ENCODE assay signal across 25 cellular contexts in genomic region chr18:79320216-79320615, GRCh38.
"Had no signal": no experiment of that assay in that cellular context is flagged by ENCODE, and none has a peak within 500 bp of the region (broad histone marks: within the 10 kb centered on the region; RNA-seq: fewer than 3 reads in every experiment).

No MANE protein-coding gene starts in this region.

- H2AFZ ChIP-seq: parathyroid adenoma had no signal

- H3K9me3 ChIP-seq: right atrium auricular region, right lobe of liver, suprapubic skin, thoracic aorta, uterus had no signal

- H3K4me3 Mint-ChIP-seq: mesothelial cell of epicardium; naive B cell; nephron progenitor cell; stimulated activated naive CD8-positive, alpha-beta T cell treated with anti-CD3 and anti-CD28 coated beads, Interleukin-15, Interleukin-2, amounts not matched to agents 100 ng/mL and 50 ng/mL, for 24 hours; type B pancreatic cell had no signal

- H3K36me3 Mint-ChIP-seq: natural killer cell had no signal

- H3K4me3 ChIP-seq: left ventricle myocardium inferior, lung, right atrium auricular region, right lobe of liver, skin epidermis, suprapubic skin, thoracic aorta, tibial nerve, uterus had no signal

- H3K27ac Mint-ChIP-seq: mesothelial cell of epicardium; naive B cell; nephron progenitor cell; stimulated activated naive CD8-positive, alpha-beta T cell treated with anti-CD3 and anti-CD28 coated beads, Interleukin-15, Interleukin-2, amounts not matched to agents 100 ng/mL and 50 ng/mL, for 24 hours; type B pancreatic cell had no signal

- H3K4me1 ChIP-seq: left ventricle myocardium inferior, parathyroid adenoma, right atrium auricular region, right lobe of liver, tibial nerve, uterus had no signal

- ATAC-seq: natural killer cell, right lobe of liver had no signal

- H3K79me2 ChIP-seq: parathyroid adenoma had no signal

- DNase-seq: hippocampal formation; immature natural killer cell; left ventricle myocardium inferior; mesendoderm; naive B cell; natural killer cell; nephron progenitor cell; nucleus accumbens; right lobe of liver; stimulated activated CD4-positive, alpha-beta T cell treated with anti-CD3 and anti-CD28 coated beads, Interleukin-12 subunit alpha, Interleukin-12 subunit beta, amount 100 ng/mL, for 4 hours; stimulated activated CD4-positive, alpha-beta T cell treated with anti-CD3 and anti-CD28 coated beads, Interleukin-15, amount 100 ng/mL, for 24 hours; stimulated activated CD4-positive, alpha-beta T cell treated with anti-CD3 and anti-CD28 coated beads, Interleukin-2, amount 100 ng/mL, for 24 hours; stimulated activated CD4-positive, alpha-beta T cell treated with anti-CD3 and anti-CD28 coated beads, Interleukin-4, amount 100 ng/mL, for 1 hour; stimulated activated naive CD4-positive, alpha-beta T cell; uterus had no signal

- H3K27ac ChIP-seq: left ventricle myocardium inferior, parathyroid adenoma, right atrium auricular region, right lobe of liver, skin epidermis, suprapubic skin, thoracic aorta, tibial nerve, uterus had no signal

- H3K36me3 ChIP-seq: uterus had no signal

- H3K4me1 Mint-ChIP-seq: mesothelial cell of epicardium, naive B cell had no signal

- H3K27me3 ChIP-seq: right atrium auricular region, right lobe of liver, suprapubic skin, tibial nerve, uterus had no signal

- H3K27me3 Mint-ChIP-seq: naive B cell; stimulated activated naive CD8-positive, alpha-beta T cell treated with anti-CD3 and anti-CD28 coated beads, Interleukin-15, Interleukin-2, amounts not matched to agents 100 ng/mL and 50 ng/mL, for 24 hours; type B pancreatic cell had no signal

- H3K9ac ChIP-seq: parathyroid adenoma had no signal
